Comparison of ENCODE assay signal across 10 cellular contexts in genomic region chr10:73601486-73601921, GRCh38. TPM values are rescaled to one million over a fixed set of nuclear protein-coding genes. Genes with fewer than 3 reads are reported as not detected.
DNase-seq lines count a peak whose midpoint lies in the region; ATAC-seq and TF ChIP-seq lines count a peak whose summit lies in the region.
"Had no signal": no experiment of that assay in that cellular context is flagged by ENCODE, and none has a peak within 500 bp of the region (broad histone marks: within the 10 kb centered on the region; RNA-seq: fewer than 3 reads in every experiment).

No MANE protein-coding gene starts in this region.

- no peaks in the 10 kb centered on the region for H3K9me3 ChIP-seq in thymus (ENCODE audit: control insufficient read depth)

- H3K4me3 ChIP-seq in kidney epithelial cell (ENCODE audit: low read depth, low read length) (no peak overlapping the region), thymus (ENCODE audit: low read length) (no peak overlapping the region)
- H3K4me3 ChIP-seq: GM12878 had no signal

- WGBS in thymus: 85% methylated on average over 3 of the region's 3 CpGs

- no peak for TF ChIP-seq CTCF in kidney epithelial cell (IDR thresholded peaks at IDR 0.05; ENCODE audit: insufficient read depth, low read length, poor library complexity, severe bottlenecking)

- no peak for ATAC-seq in GM19395 (IDR thresholded peaks at IDR 0.05; ENCODE audit: unreplicated experiment)
- ATAC-seq: GM12878 had no signal

- in situ Hi-C loops in G401 (cut with HindIII; ENCODE audit: low sequenced_read_pairs): no loop called here

- peak; percentile 6 for DNase-seq in DMS 273 (lab: John Stamatoyannopoulos, UW; ENCODE audit: unreplicated experiment)
- no peak for DNase-seq in DMS 273 treated with DMSO at 0.1 percent for 48 hours (lab: John Stamatoyannopoulos, UW)
- peak; percentile 17 for DNase-seq in RPMI8226
- peak; percentile 95 for DNase-seq in kidney epithelial cell (ENCODE audit: low read depth)
- no peak for DNase-seq in germinal center (ENCODE audit: low spot score)
- DNase-seq in G401 (ENCODE audit: low spot score): no peak

- no peaks in the 10 kb centered on the region for H3K4me1 ChIP-seq in thymus (ENCODE audit: control insufficient read depth, insufficient read depth, low read length)

- H3K36me3 ChIP-seq in kidney epithelial cell (ENCODE audit: control insufficient read depth, insufficient read depth, low read length) (no peaks in the 10 kb centered on the region), thymus (ENCODE audit: control insufficient read depth, insufficient read depth) (no peaks in the 10 kb centered on the region)

- H3K27me3 ChIP-seq in kidney epithelial cell (ENCODE audit: control insufficient read depth, insufficient read depth, low read length) (no peaks in the 10 kb centered on the region), thymus (ENCODE audit: control insufficient read depth, insufficient read depth) (no peaks in the 10 kb centered on the region)

- H3K27ac ChIP-seq in thymus (ENCODE audit: low read depth): peak overlapping the region; percentile 6

RNA-seq across cellular contexts. Expression of gene USP54, which starts 10.4 kb away (rescaled TPM):
- total RNA-seq in kidney epithelial cell: 64.2 and 77.6 TPM in 2 replicates
- polyA plus RNA-seq in thymus: 10.4 TPM
- 13.0 and 23.2 TPM in 2 replicates for total RNA-seq in G401 (2014; rRNA removed; shearing (Covaris generic))

RNA-seq across cellular contexts. Expression of gene MYOZ1, which starts 39.8 kb away (rescaled TPM):
- total RNA-seq in kidney epithelial cell: 0.55 and 0.92 TPM in 2 replicates
- 0.91 TPM for polyA plus RNA-seq in thymus
- total RNA-seq in G401 (2014; rRNA removed; shearing (Covaris generic)): 1.2 TPM in 1 of 2 replicates, not detected in the other
- total RNA-seq: activated CD8-positive, alpha-beta memory T cell treated with anti-CD3 and anti-CD28 coated beads for 36 hours had no signal

RNA-seq across cellular contexts. Expression of gene SYNPO2L, which starts 54.3 kb away (rescaled TPM):
- total RNA-seq in kidney epithelial cell: not detected in 2 replicates
- polyA plus RNA-seq in thymus: 0.21 TPM
- not detected in 2 replicates for total RNA-seq in G401 (2014; rRNA removed; shearing (Covaris generic))
- total RNA-seq: activated CD8-positive, alpha-beta memory T cell treated with anti-CD3 and anti-CD28 coated beads for 36 hours had no signal

Comparison
In these comparisons a context has a peak if more than half of its experiments do, and no peak if none do; other contexts are left out.
1. DNase-seq: peak in DMS 273 (single experiment), RPMI8226 (single experiment) and kidney epithelial cell (single experiment); none in DMS 273 treated with DMSO at 0.1 percent for 48 hours (single experiment), germinal center (single experiment) and G401 (single experiment).